In the genomic region with DNA sequence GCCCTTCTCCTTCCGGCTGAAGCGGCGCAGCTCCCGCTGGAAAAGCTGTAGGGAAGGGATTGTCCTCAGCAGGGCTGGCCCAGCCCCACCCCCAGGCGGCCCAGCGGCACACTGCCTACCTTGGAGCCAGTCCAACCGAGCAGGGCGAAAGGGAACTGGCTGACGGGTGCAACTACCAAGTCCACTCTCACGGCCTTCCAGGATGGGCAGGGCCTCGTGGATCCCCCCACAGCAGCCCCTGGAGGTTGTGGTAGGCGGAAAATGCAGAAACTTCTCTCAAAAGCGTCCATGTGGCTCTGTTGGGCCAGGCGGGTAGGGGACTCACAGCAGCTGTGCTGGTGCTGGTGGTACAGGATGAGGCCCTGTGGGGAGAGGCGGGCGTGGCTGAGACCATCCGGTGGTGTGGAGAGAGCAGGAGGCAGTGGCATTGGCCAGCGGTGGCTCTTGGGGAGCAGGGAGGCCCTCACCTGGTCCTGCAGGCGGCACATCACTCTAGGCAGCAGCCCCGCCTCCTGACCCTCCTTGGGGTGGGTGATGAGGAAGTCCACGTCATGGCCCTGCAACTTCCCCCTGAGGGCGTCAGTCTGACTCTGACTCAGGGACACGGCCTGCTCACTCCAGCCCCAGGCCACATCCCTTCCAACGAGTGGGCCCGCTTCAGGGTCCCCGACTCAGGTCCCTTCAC, we compare ENCODE assay signal across 1 cellular context.
TF ChIP-seq lines count a peak whose summit lies in the region.

No MANE protein-coding gene starts in this region.

TF ChIP-seq in H1, 55 proteins besides CTCF, POLR2A, EP300 and RAD21:
- no peak for TF ChIP-seq POU5F1 (IDR thresholded peaks at IDR 0.05; ENCODE audit: low read depth, low read length)
- no peak for TF ChIP-seq JUND (IDR thresholded peaks at IDR 0.05; ENCODE audit: low read length)
- TF ChIP-seq SIRT6 (IDR thresholded peaks at IDR 0.05; ENCODE audit: low read length): no peak
- TF ChIP-seq CREB1 (IDR thresholded peaks at IDR 0.05): no peak
- TF ChIP-seq MAFK (IDR thresholded peaks at IDR 0.05; ENCODE audit: low read depth, low read length): no peak
- no peak for TF ChIP-seq YY1 (IDR thresholded peaks at IDR 0.05; ENCODE audit: low read depth, low read length)
- no peak for TF ChIP-seq RFX5 (IDR thresholded peaks at IDR 0.05; ENCODE audit: borderline replicate concordance, low read depth, low read length)
- TF ChIP-seq SIX5 (IDR thresholded peaks at IDR 0.05; ENCODE audit: low read depth, low read length): no peak
